ENCODE assay signal across 7 cellular contexts in the genomic region with DNA sequence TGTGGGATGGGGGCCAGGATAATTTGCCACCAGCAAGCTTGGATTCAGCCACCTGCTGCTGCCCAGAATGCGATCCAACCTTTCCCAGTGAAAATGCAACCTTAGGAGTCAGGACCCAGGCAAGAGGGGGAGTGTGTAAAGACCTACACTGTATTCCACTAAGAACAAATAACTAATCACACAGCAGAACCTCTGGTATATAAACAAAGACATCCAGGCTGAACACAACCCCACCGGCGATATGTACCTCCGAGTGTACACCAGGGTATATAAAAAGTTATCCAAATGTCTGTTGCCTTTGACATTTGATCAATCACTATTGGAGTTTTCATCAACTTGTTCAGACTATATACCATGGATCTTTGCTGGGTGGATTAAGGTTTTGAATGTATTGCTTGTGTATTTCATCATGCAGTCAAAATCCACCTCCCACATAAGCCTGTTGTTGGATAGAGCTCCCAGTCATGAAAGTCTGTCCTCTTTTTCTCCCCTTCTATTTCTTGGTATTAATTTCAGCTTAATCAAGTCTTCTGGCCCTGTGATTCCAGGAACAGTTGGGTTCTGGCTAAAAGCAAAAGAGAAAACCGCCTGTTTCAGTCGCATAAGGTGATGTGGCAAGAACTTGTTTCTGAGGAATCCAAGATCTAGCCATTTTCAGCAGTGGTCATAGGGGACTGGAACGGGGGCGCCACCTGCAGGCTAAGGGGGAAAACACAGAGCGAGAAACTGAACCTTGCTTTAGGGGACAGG.
A peak's percentile ranks its signal among the peaks of the same experiment; 100 is the strongest.
DNase-seq lines count a peak whose midpoint lies in the region; ATAC-seq and TF ChIP-seq lines count a peak whose summit lies in the region.

No MANE protein-coding gene starts in this region.

- peak; percentile 88 for TF ChIP-seq CTCF in GM13976 (IDR thresholded peaks at IDR 0.05; ENCODE audit: borderline replicate concordance, control extremely low read depth, extremely low read depth, insufficient read depth, missing control alignments)

- H3K4me3 Mint-ChIP-seq in effector memory CD8-positive, alpha-beta T cell = no peak overlapping the region

- ATAC-seq in HG03521 (IDR thresholded peaks at IDR 0.05; ENCODE audit: unreplicated experiment) = peak; percentile 62
- ATAC-seq in effector memory CD8-positive, alpha-beta T cell (replicated peaks) = peak; percentile 78

- DNase-seq in GM13976 (ENCODE audit: low spot score) (peak; percentile 79), NOMO-1 (lab: John Stamatoyannopoulos, UW; ENCODE audit: unreplicated experiment in 2 of 2) (peak; percentile 28 to 75), midbrain (lab: John Stamatoyannopoulos, UW) (peak; percentile 74)
- DNase-seq in activated CD8-positive, alpha-beta memory T cell treated with anti-CD3 and anti-CD28 coated beads for 24 hours = peak; percentile 92
- peak; percentile 66 to 72 (median 68) for DNase-seq in effector memory CD8-positive, alpha-beta T cell
- DNase-seq in stimulated activated CD8-positive, alpha-beta memory T cell treated with anti-CD3 and anti-CD28 coated beads, Interleukin-2, amount 100 ng/mL, for 1 hour (ENCODE audit: low read depth in 2 of 2) = peak; percentile 31 to 57

- no peaks in the 10 kb centered on the region for H3K9me3 Mint-ChIP-seq in effector memory CD8-positive, alpha-beta T cell

- no peak overlapping the region for H3K27ac Mint-ChIP-seq in effector memory CD8-positive, alpha-beta T cell

- no peaks in the 10 kb centered on the region for H3K27me3 Mint-ChIP-seq in effector memory CD8-positive, alpha-beta T cell

- H3K4me1 Mint-ChIP-seq in effector memory CD8-positive, alpha-beta T cell (ENCODE audit: low read depth in 2 of 2) = peaks cover 12 to 13% of the 10 kb centered on the region in 2 donors

- no peaks in the 10 kb centered on the region for H3K36me3 Mint-ChIP-seq in effector memory CD8-positive, alpha-beta T cell (ENCODE audit: insufficient read depth)

- in situ Hi-C loops in GM13976 (cut with MboI; ENCODE audit: low sequenced_read_pairs, unreplicated experiment) = loop anchor here (25.0 kb wide), 1 partner anchor 448 kb away; no protein-coding TSS in a partner anchor

Comparison
In these comparisons a context has a peak if more than half of its experiments do, and no peak if none do; other contexts are left out.
1. Peak in every context shown above with its lines: DNase-seq and ATAC-seq.